ENCODE assay signal across 1 cellular context in the genomic region with DNA sequence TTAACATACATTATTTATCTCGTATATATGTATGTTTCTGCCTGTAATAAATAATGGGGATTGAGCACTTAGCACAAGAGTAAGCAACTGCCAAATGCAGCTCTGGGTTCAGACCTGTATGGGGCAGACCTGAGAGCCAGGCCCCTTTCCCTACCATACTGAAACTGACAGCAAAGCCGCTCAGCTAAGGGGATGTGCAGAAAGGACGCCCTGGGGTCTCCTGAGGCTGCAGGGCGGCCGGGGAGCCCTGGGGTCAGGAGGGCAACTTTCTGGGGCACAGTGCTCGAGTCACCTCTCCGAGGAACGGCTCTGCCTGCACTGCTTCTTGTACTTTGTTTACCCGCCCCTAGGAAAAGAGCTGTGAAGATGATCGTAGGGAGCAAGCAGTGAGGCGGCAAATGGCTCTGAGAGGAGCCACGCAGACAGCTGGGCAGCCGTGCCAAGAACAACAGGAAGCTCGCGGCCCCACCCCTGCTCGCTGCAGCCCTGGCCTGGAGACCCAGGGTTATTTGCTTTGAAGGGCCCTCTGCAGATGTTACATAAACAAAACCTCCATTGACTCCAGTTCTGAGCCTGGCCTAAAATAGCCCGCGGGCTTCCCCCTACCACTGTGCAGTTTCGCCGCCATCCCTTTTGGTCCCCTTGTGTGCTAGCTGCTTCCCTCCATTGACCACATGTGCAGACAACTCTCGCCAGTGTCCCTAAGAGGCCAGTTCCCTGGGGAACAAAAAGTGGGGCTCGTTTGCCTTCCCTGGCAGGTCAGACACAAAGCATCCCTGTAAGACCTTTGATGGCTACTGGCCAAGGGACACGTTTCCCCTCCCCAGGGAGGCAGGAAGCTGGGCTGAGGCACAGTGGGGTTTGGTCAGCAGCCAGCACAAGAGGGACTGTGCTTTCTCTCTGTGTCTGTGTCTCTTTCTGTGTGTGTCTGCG.
TF ChIP-seq lines count a peak whose summit lies in the region.

No MANE protein-coding gene starts in this region.

TF ChIP-seq in HepG2, 621 proteins besides CTCF, POLR2A, EP300 and RAD21 (continued from another document and continues in another):
- TF ChIP-seq, protein P1, sequence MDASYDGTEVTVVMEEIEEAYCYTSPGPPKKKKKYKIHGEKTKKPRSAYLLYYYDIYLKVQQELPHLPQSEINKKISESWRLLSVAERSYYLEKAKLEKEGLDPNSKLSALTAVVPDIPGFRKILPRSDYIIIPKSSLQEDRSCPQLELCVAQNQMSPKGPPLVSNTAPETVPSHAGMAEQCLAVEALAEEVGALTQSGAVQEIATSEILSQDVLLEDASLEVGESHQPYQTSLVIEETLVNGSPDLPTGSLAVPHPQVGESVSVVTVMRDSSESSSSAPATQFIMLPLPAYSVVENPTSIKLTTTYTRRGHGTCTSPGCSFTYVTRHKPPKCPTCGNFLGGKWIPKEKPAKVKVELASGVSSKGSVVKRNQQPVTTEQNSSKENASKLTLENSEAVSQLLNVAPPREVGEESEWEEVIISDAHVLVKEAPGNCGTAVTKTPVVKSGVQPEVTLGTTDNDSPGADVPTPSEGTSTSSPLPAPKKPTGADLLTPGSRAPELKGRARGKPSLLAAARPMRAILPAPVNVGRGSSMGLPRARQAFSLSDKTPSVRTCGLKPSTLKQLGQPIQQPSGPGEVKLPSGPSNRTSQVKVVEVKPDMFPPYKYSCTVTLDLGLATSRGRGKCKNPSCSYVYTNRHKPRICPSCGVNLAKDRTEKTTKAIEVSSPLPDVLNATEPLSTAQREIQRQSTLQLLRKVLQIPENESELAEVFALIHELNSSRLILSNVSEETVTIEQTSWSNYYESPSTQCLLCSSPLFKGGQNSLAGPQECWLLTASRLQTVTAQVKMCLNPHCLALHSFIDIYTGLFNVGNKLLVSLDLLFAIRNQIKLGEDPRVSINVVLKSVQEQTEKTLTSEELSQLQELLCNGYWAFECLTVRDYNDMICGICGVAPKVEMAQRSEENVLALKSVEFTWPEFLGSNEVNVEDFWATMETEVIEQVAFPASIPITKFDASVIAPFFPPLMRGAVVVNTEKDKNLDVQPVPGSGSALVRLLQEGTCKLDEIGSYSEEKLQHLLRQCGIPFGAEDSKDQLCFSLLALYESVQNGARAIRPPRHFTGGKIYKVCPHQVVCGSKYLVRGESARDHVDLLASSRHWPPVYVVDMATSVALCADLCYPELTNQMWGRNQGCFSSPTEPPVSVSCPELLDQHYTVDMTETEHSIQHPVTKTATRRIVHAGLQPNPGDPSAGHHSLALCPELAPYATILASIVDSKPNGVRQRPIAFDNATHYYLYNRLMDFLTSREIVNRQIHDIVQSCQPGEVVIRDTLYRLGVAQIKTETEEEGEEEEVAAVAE (CRISPR knock-in tag; IDR thresholded peaks at IDR 0.05; ENCODE audit: borderline replicate concordance): no peak
- TF ChIP-seq EED (CRISPR knock-in tag; IDR thresholded peaks at IDR 0.05): no peak
- TF ChIP-seq ZNF781 (CRISPR knock-in tag; IDR thresholded peaks at IDR 0.05; ENCODE audit: borderline replicate concordance, not compliant biosample characterization): no peak
- TF ChIP-seq ZNF33B (CRISPR knock-in tag; IDR thresholded peaks at IDR 0.05): no peak
- TF ChIP-seq ETV5 (CRISPR knock-in tag; IDR thresholded peaks at IDR 0.05; ENCODE audit: borderline replicate concordance): peak; percentile 54; the same call in 1 of the 2 replicates
- no peak for TF ChIP-seq ZNF496 (CRISPR knock-in tag; IDR thresholded peaks at IDR 0.05; ENCODE audit: insufficient replicate concordance)
- no peak for TF ChIP-seq NR2C2 (CRISPR knock-in tag; IDR thresholded peaks at IDR 0.05; ENCODE audit: borderline replicate concordance)
- no peak for TF ChIP-seq ZNF768 (CRISPR knock-in tag; IDR thresholded peaks at IDR 0.05)
- TF ChIP-seq KLF11 (CRISPR knock-in tag; IDR thresholded peaks at IDR 0.05): no peak
- TF ChIP-seq TBP (CRISPR knock-in tag; IDR thresholded peaks at IDR 0.05): 0 out of 2 replicates have a peak, but pooled peaks have one; percentile 46
- TF ChIP-seq, protein P2, sequence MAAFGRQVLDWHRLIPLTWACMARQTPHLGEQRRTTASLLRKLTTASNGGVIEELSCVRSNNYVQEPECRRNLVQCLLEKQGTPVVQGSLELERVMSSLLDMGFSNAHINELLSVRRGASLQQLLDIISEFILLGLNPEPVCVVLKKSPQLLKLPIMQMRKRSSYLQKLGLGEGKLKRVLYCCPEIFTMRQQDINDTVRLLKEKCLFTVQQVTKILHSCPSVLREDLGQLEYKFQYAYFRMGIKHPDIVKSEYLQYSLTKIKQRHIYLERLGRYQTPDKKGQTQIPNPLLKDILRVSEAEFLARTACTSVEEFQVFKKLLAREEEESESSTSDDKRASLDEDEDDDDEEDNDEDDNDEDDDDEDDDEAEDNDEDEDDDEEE (CRISPR knock-in tag; IDR thresholded peaks at IDR 0.05): 0 out of 2 replicates have a peak, but pooled peaks have one; percentile 52
- no peak for TF ChIP-seq RARG (CRISPR knock-in tag; IDR thresholded peaks at IDR 0.05; ENCODE audit: low read depth)
- no peak for TF ChIP-seq SETDB1 (CRISPR knock-in tag; IDR thresholded peaks at IDR 0.05; ENCODE audit: borderline replicate concordance)
- no peak for TF ChIP-seq ZNF678 (CRISPR knock-in tag; IDR thresholded peaks at IDR 0.05)
- no peak for TF ChIP-seq ZNF460 (CRISPR knock-in tag; IDR thresholded peaks at IDR 0.05; ENCODE audit: borderline replicate concordance)
- TF ChIP-seq, protein P3, sequence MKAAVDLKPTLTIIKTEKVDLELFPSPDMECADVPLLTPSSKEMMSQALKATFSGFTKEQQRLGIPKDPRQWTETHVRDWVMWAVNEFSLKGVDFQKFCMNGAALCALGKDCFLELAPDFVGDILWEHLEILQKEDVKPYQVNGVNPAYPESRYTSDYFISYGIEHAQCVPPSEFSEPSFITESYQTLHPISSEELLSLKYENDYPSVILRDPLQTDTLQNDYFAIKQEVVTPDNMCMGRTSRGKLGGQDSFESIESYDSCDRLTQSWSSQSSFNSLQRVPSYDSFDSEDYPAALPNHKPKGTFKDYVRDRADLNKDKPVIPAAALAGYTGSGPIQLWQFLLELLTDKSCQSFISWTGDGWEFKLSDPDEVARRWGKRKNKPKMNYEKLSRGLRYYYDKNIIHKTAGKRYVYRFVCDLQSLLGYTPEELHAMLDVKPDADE (CRISPR knock-in tag; IDR thresholded peaks at IDR 0.05): no peak
- no peak for TF ChIP-seq ZNF230 (CRISPR knock-in tag; IDR thresholded peaks at IDR 0.05)
- TF ChIP-seq TOPORS (CRISPR knock-in tag; IDR thresholded peaks at IDR 0.05): no peak
- TF ChIP-seq KLF6 (CRISPR knock-in tag; IDR thresholded peaks at IDR 0.05): no peak
- TF ChIP-seq HMG20A (CRISPR knock-in tag; IDR thresholded peaks at IDR 0.05; ENCODE audit: borderline replicate concordance): no peak
- no peak for TF ChIP-seq SIN3B (IDR thresholded peaks at IDR 0.05; ENCODE audit: low read length)
- no peak for TF ChIP-seq ZBTB42 (CRISPR knock-in tag; IDR thresholded peaks at IDR 0.05)
- TF ChIP-seq, protein P4, sequence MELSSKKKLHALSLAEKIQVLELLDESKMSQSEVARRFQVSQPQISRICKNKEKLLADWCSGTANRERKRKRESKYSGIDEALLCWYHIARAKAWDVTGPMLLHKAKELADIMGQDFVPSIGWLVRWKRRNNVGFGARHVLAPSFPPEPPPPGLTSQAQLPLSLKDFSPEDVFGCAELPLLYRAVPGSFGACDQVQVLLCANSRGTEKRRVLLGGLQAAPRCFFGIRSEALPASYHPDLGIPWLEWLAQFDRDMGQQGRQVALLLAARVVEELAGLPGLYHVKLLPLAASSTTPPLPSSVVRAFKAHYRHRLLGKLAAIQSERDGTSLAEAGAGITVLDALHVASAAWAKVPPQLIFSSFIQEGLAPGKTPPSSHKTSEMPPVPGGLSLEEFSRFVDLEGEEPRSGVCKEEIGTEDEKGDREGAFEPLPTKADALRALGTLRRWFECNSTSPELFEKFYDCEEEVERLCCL (CRISPR knock-in tag; IDR thresholded peaks at IDR 0.05; ENCODE audit: borderline replicate concordance): no peak
- TF ChIP-seq ZNF530 (CRISPR knock-in tag; IDR thresholded peaks at IDR 0.05; ENCODE audit: low read depth): no peak
- TF ChIP-seq, protein P5, sequence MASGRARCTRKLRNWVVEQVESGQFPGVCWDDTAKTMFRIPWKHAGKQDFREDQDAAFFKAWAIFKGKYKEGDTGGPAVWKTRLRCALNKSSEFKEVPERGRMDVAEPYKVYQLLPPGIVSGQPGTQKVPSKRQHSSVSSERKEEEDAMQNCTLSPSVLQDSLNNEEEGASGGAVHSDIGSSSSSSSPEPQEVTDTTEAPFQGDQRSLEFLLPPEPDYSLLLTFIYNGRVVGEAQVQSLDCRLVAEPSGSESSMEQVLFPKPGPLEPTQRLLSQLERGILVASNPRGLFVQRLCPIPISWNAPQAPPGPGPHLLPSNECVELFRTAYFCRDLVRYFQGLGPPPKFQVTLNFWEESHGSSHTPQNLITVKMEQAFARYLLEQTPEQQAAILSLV (CRISPR knock-in tag; IDR thresholded peaks at IDR 0.05; ENCODE audit: borderline replicate concordance): peak; percentile 74; the same call in 1 of the 2 replicates
- peak; percentile 52; the same call in 1 of the 2 replicates for TF ChIP-seq ZNF788 (CRISPR knock-in tag; IDR thresholded peaks at IDR 0.05; ENCODE audit: borderline replicate concordance)
- TF ChIP-seq ZNF556 (CRISPR knock-in tag; IDR thresholded peaks at IDR 0.05; ENCODE audit: borderline replicate concordance): no peak
- TF ChIP-seq NFATC3 (CRISPR knock-in tag; IDR thresholded peaks at IDR 0.05): no peak
- TF ChIP-seq ASH2L (IDR thresholded peaks at IDR 0.05; ENCODE audit: insufficient read length, low read depth, low read length): no peak
- no peak for TF ChIP-seq FOXC1 (CRISPR knock-in tag; IDR thresholded peaks at IDR 0.05; ENCODE audit: borderline replicate concordance)
- TF ChIP-seq, protein P6, sequence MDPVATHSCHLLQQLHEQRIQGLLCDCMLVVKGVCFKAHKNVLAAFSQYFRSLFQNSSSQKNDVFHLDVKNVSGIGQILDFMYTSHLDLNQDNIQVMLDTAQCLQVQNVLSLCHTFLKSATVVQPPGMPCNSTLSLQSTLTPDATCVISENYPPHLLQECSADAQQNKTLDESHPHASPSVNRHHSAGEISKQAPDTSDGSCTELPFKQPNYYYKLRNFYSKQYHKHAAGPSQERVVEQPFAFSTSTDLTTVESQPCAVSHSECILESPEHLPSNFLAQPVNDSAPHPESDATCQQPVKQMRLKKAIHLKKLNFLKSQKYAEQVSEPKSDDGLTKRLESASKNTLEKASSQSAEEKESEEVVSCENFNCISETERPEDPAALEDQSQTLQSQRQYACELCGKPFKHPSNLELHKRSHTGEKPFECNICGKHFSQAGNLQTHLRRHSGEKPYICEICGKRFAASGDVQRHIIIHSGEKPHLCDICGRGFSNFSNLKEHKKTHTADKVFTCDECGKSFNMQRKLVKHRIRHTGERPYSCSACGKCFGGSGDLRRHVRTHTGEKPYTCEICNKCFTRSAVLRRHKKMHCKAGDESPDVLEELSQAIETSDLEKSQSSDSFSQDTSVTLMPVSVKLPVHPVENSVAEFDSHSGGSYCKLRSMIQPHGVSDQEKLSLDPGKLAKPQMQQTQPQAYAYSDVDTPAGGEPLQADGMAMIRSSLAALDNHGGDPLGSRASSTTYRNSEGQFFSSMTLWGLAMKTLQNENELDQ (CRISPR knock-in tag; IDR thresholded peaks at IDR 0.05; ENCODE audit: borderline replicate concordance): no peak
- TF ChIP-seq, protein P7, sequence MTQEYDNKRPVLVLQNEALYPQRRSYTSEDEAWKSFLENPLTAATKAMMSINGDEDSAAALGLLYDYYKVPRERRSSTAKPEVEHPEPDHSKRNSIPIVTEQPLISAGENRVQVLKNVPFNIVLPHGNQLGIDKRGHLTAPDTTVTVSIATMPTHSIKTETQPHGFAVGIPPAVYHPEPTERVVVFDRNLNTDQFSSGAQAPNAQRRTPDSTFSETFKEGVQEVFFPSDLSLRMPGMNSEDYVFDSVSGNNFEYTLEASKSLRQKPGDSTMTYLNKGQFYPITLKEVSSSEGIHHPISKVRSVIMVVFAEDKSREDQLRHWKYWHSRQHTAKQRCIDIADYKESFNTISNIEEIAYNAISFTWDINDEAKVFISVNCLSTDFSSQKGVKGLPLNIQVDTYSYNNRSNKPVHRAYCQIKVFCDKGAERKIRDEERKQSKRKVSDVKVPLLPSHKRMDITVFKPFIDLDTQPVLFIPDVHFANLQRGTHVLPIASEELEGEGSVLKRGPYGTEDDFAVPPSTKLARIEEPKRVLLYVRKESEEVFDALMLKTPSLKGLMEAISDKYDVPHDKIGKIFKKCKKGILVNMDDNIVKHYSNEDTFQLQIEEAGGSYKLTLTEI (CRISPR knock-in tag; conservative IDR thresholded peaks at IDR 0.05): no peak
- no peak for TF ChIP-seq SRF (IDR thresholded peaks at IDR 0.05; ENCODE audit: low read depth, low read length)
- no peak for TF ChIP-seq STAT5B (CRISPR knock-in tag; IDR thresholded peaks at IDR 0.05)
- TF ChIP-seq, protein P8, sequence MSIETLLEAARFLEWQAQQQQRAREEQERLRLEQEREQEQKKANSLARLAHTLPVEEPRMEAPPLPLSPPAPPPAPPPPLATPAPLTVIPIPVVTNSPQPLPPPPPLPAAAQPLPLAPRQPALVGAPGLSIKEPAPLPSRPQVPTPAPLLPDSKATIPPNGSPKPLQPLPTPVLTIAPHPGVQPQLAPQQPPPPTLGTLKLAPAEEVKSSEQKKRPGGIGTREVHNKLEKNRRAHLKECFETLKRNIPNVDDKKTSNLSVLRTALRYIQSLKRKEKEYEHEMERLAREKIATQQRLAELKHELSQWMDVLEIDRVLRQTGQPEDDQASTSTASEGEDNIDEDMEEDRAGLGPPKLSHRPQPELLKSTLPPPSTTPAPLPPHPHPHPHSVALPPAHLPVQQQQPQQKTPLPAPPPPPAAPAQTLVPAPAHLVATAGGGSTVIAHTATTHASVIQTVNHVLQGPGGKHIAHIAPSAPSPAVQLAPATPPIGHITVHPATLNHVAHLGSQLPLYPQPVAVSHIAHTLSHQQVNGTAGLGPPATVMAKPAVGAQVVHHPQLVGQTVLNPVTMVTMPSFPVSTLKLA (IDR thresholded peaks at IDR 0.05): no peak
- no peak; the same call in 1 of the 2 replicates for TF ChIP-seq PHF8 (CRISPR knock-in tag; IDR thresholded peaks at IDR 0.05)
- no peak for TF ChIP-seq ZNF552 (CRISPR knock-in tag; IDR thresholded peaks at IDR 0.05; ENCODE audit: borderline replicate concordance)
- no peak for TF ChIP-seq ZNF33A (CRISPR knock-in tag; IDR thresholded peaks at IDR 0.05; ENCODE audit: borderline replicate concordance)
- no peak for TF ChIP-seq NFRKB (IDR thresholded peaks at IDR 0.05)
- peak; percentile 93 for TF ChIP-seq ZSCAN25 (CRISPR knock-in tag; IDR thresholded peaks at IDR 0.05)
- TF ChIP-seq, protein P9, sequence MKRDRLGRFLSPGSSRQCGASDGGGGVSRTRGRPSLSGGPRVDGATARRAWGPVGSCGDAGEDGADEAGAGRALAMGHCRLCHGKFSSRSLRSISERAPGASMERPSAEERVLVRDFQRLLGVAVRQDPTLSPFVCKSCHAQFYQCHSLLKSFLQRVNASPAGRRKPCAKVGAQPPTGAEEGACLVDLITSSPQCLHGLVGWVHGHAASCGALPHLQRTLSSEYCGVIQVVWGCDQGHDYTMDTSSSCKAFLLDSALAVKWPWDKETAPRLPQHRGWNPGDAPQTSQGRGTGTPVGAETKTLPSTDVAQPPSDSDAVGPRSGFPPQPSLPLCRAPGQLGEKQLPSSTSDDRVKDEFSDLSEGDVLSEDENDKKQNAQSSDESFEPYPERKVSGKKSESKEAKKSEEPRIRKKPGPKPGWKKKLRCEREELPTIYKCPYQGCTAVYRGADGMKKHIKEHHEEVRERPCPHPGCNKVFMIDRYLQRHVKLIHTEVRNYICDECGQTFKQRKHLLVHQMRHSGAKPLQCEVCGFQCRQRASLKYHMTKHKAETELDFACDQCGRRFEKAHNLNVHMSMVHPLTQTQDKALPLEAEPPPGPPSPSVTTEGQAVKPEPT (CRISPR knock-in tag; IDR thresholded peaks at IDR 0.05; ENCODE audit: low read depth): no peak
